In the genomic region with DNA sequence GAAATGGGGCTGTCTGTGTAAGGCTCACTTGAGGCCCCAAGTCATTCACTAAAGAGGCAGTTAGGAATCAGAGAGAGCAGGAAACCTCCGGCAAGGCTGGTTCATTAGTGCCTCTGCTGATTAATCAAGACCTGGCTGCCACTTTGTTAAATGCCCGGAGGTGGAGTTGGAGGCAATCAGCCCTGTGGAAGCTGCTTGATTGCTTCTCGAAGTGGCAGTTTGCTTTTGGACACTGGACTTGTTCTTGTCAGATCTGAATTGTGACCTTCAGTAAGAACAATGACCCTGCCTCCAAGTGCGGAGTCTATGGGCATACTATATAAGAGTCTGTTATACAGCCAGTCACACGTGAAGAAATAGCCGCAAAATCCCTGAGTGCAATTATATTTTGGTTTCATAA, we compare ENCODE assay signal across 21 cellular contexts.
"Had no signal": no experiment of that assay in that cellular context is flagged by ENCODE, and none has a peak within 500 bp of the region (broad histone marks: within the 10 kb centered on the region; RNA-seq: fewer than 3 reads in every experiment).

No MANE protein-coding gene starts in this region.

- ATAC-seq: activated CD4-positive, CD25-positive, alpha-beta regulatory T cell treated with anti-CD3 and anti-CD28 coated beads, Interleukin-2, amount 50 U/mL, for 24 hours; left ventricle myocardium superior; stimulated activated naive CD8-positive, alpha-beta T cell treated with anti-CD3 and anti-CD28 coated beads, Interleukin-15, Interleukin-2, amounts not matched to agents 100 U/mL and 50 U/mL, for 24 hours had no signal

- DNase-seq: activated CD4-positive, alpha-beta memory T cell treated with anti-CD3 and anti-CD28 coated beads, Interleukin-2, amount 10 ng/mL, durations not matched to agents 7 days and 5 days; activated CD4-positive, alpha-beta T cell treated with anti-CD3 and anti-CD28 coated beads, Interleukin-2, amount 10 ng/mL, durations not matched to agents 24 days and 14 days; activated CD8-positive, alpha-beta memory T cell treated with anti-CD3 and anti-CD28 coated beads, Interleukin-2, amount 50 U/mL, for 48 hours; activated gamma-delta T cell; activated naive CD4-positive, alpha-beta T cell treated with anti-CD3 and anti-CD28 coated beads, Interleukin-2, amount 10 ng/mL, durations not matched to agents 7 days and 5 days; activated naive CD8-positive, alpha-beta T cell treated with anti-CD3 and anti-CD28 coated beads, Interleukin-2, amount 10 ng/mL, durations not matched to agents 7 days and 5 days; activated T-cell treated with anti-CD3 and anti-CD28 coated beads, Interleukin-2, amount 50 U/mL, for 24 hours; cortex of kidney; esophagus squamous epithelium; left ventricle myocardium superior; mammary epithelial cell; nephron progenitor cell; right lobe of liver; stimulated activated CD4-positive, alpha-beta T cell treated with anti-CD3 and anti-CD28 coated beads, Interleukin-12 subunit alpha, Interleukin-12 subunit beta, amount 100 ng/mL, for 4 hours; stimulated activated CD4-positive, alpha-beta T cell treated with anti-CD3 and anti-CD28 coated beads, Interleukin-4, amount 100 ng/mL, for 1 hour; stimulated activated naive CD8-positive, alpha-beta T cell treated with anti-CD3 and anti-CD28 coated beads, Interleukin-15, Interleukin-2, amounts not matched to agents 100 U/mL and 50 U/mL, for 24 hours; T-helper 9 cell; testis; transverse colon; WERI-Rb-1 had no signal
